In genomic region chr12:11500222-11500860, GRCh38 we compare ENCODE assay signal across 8 cellular contexts.
A peak's percentile ranks its signal among the peaks of the same experiment; 100 is the strongest.
DNase-seq lines count a peak whose midpoint lies in the region; TF ChIP-seq lines count a peak whose summit lies in the region.

No MANE protein-coding gene starts in this region.

- H3K4me3 Mint-ChIP-seq in mesothelial cell of epicardium: no peak overlapping the region

- DNase-seq in DMS153 treated with DMSO at 0.1 percent for 48 hours (lab: John Stamatoyannopoulos, UW; ENCODE audit: unreplicated experiment) (peak; percentile 62), DMS153 (lab: John Stamatoyannopoulos, UW) (no peak), NCI-H526 (lab: John Stamatoyannopoulos, UW) (peak; percentile 43 to 88), activated T-cell treated with anti-CD3 and anti-CD28 coated beads for 4 hours (peak; percentile 54), epithelial cell of esophagus (ENCODE audit: low read depth) (peak; percentile 82), mesothelial cell of epicardium (ENCODE audit: low spot score in 2 of 2, unreplicated experiment in 2 of 2) (peak; percentile 92 to 99), NCI-H128 (lab: John Stamatoyannopoulos, UW; ENCODE audit: unreplicated experiment) (no peak)
- DNase-seq in stimulated activated CD8-positive, alpha-beta memory T cell treated with anti-CD3 and anti-CD28 coated beads, Interleukin-2, amount 100 ng/mL, for 48 hours (ENCODE audit: low read depth in 2 of 2): peak; percentile 62 to 71

- no peak overlapping the region for H3K4me3 ChIP-seq in epithelial cell of esophagus (ENCODE audit: low read length)

- H3K27ac Mint-ChIP-seq in mesothelial cell of epicardium: no peak overlapping the region

- H3K27me3 Mint-ChIP-seq in mesothelial cell of epicardium (ENCODE audit: low read depth): peaks cover 79% of the 10 kb centered on the region

- H3K9me3 Mint-ChIP-seq in mesothelial cell of epicardium: no peaks in the 10 kb centered on the region

- no peaks in the 10 kb centered on the region for H3K4me1 Mint-ChIP-seq in mesothelial cell of epicardium

- TF ChIP-seq CTCF in epithelial cell of esophagus (IDR thresholded peaks at IDR 0.05; ENCODE audit: insufficient read depth, low read depth, low read length, missing control alignments) (no peak), mesothelial cell of epicardium (IDR thresholded peaks at IDR 0.05; ENCODE audit: unreplicated experiment) (no peak)

- no peaks in the 10 kb centered on the region for H3K36me3 Mint-ChIP-seq in mesothelial cell of epicardium

Comparison
In these comparisons a context has a peak if more than half of its experiments do, and no peak if none do; other contexts are left out.
1. DNase-seq: peak in DMS153 treated with DMSO at 0.1 percent for 48 hours (single experiment), NCI-H526 (2 of 2), activated T-cell treated with anti-CD3 and anti-CD28 coated beads for 4 hours (single experiment), epithelial cell of esophagus (single experiment), mesothelial cell of epicardium (2 of 2) and stimulated activated CD8-positive, alpha-beta memory T cell treated with anti-CD3 and anti-CD28 coated beads, Interleukin-2, amount 100 ng/mL, for 48 hours (2 of 2); none in DMS153 (single experiment) and NCI-H128 (single experiment).